28 cellular contexts compared by ENCODE assay signal in genomic region chr7:123237-123636, GRCh38.
"Had no signal": no experiment of that assay in that cellular context is flagged by ENCODE, and none has a peak within 500 bp of the region (broad histone marks: within the 10 kb centered on the region; RNA-seq: fewer than 3 reads in every experiment).

No MANE protein-coding gene starts in this region.

- H3K9me3 Mint-ChIP-seq: activated CD4-positive, alpha-beta memory T cell treated with anti-CD3 and anti-CD28 coated beads for 36 hours; activated CD4-positive, alpha-beta T cell treated with anti-CD3 and anti-CD28 coated beads, Interleukin-2, amount 10 ng/mL, durations not matched to agents 24 days and 14 days; activated naive CD4-positive, alpha-beta T cell treated with anti-CD3 and anti-CD28 coated beads, Interleukin-2, amount 50 U/mL, for 24 hours; activated naive CD8-positive, alpha-beta T cell treated with anti-CD3 and anti-CD28 coated beads, Interleukin-2, amount 50 U/mL, for 24 hours; activated T-cell treated with anti-CD3 and anti-CD28 coated beads, Interleukin-2, amount 50 U/mL, for 4 hours; activated T-helper 17 cell treated with anti-CD3 and anti-CD28 coated beads, Interleukin-2, amount 50 U/mL, for 72 hours; mesothelial cell of epicardium; naive thymus-derived CD4-positive, alpha-beta T cell; neural crest cell; T-helper 1 cell treated with Interleukin-12 subunit alpha and Interleukin-12 subunit beta and Interleukin-4 antibody, amounts not matched to agents 30 μg/mL and 1 μg/mL, for 36 hours had no signal

- H3K27ac Mint-ChIP-seq: activated CD4-positive, alpha-beta memory T cell treated with anti-CD3 and anti-CD28 coated beads for 36 hours; activated CD4-positive, alpha-beta T cell treated with anti-CD3 and anti-CD28 coated beads, Interleukin-2, amount 10 ng/mL, durations not matched to agents 24 days and 14 days; activated naive CD4-positive, alpha-beta T cell treated with anti-CD3 and anti-CD28 coated beads, Interleukin-2, amount 50 U/mL, for 24 hours; activated naive CD8-positive, alpha-beta T cell treated with anti-CD3 and anti-CD28 coated beads, Interleukin-2, amount 50 U/mL, for 24 hours; activated T-helper 17 cell treated with anti-CD3 and anti-CD28 coated beads, Interleukin-2, amount 50 U/mL, for 72 hours; mesothelial cell of epicardium; naive thymus-derived CD4-positive, alpha-beta T cell; T-helper 1 cell treated with Interleukin-12 subunit alpha and Interleukin-12 subunit beta and Interleukin-4 antibody, amounts not matched to agents 30 μg/mL and 1 μg/mL, for 36 hours had no signal

- ATAC-seq: activated naive CD8-positive, alpha-beta T cell treated with anti-CD3 and anti-CD28 coated beads, Interleukin-2, amount 50 U/mL, for 24 hours; activated T-cell treated with anti-CD3 and anti-CD28 coated beads, Interleukin-2, amount 50 U/mL, for 4 hours; activated T-helper 17 cell treated with anti-CD3 and anti-CD28 coated beads, Interleukin-2, amount 50 U/mL, for 72 hours; naive thymus-derived CD4-positive, alpha-beta T cell; psoas muscle had no signal

- H3K4me1 ChIP-seq: parathyroid adenoma had no signal

- H3K9me3 ChIP-seq: left ventricle myocardium inferior, psoas muscle, tibial nerve had no signal

- H3K36me3 Mint-ChIP-seq: activated CD4-positive, alpha-beta memory T cell treated with anti-CD3 and anti-CD28 coated beads for 36 hours; activated naive CD4-positive, alpha-beta T cell treated with anti-CD3 and anti-CD28 coated beads, Interleukin-2, amount 50 U/mL, for 24 hours; mesothelial cell of epicardium; naive thymus-derived CD4-positive, alpha-beta T cell had no signal

- H3K9ac ChIP-seq: parathyroid adenoma had no signal

- H3K4me3 ChIP-seq: left ventricle myocardium inferior, psoas muscle, tibial nerve had no signal

- H3K4me1 Mint-ChIP-seq: activated CD4-positive, alpha-beta T cell treated with anti-CD3 and anti-CD28 coated beads, Interleukin-2, amount 10 ng/mL, durations not matched to agents 24 days and 14 days; activated naive CD4-positive, alpha-beta T cell treated with anti-CD3 and anti-CD28 coated beads, Interleukin-2, amount 50 U/mL, for 24 hours; activated naive CD8-positive, alpha-beta T cell treated with anti-CD3 and anti-CD28 coated beads, Interleukin-2, amount 50 U/mL, for 24 hours; activated T-helper 17 cell treated with anti-CD3 and anti-CD28 coated beads, Interleukin-2, amount 50 U/mL, for 72 hours had no signal

- FAIRE-seq: frontal cortex, TTC549 had no signal

- H3K27ac ChIP-seq: left ventricle myocardium inferior, parathyroid adenoma, psoas muscle, tibial nerve, VCaP had no signal

- DNase-seq: activated CD4-positive, alpha-beta memory T cell treated with anti-CD3 and anti-CD28 coated beads for 36 hours; activated CD4-positive, alpha-beta T cell treated with anti-CD3 and anti-CD28 coated beads, Interleukin-2, amount 10 ng/mL, durations not matched to agents 24 days and 14 days; activated CD4-positive, CD25-positive, alpha-beta regulatory T cell treated with anti-CD3 and anti-CD28 coated beads, Interleukin-2, amount 50 U/mL, for 72 hours; activated gamma-delta T cell treated with Interleukin-2 at 50 U/mL for 16 hours; activated naive CD8-positive, alpha-beta T cell treated with anti-CD3 and anti-CD28 coated beads, Interleukin-2, amount 50 U/mL, for 24 hours; activated T-cell treated with anti-CD3 and anti-CD28 coated beads, Interleukin-2, amount 50 U/mL, for 4 hours; amygdala; central memory CD4-positive, alpha-beta T cell; islet precursor cell; left ventricle myocardium inferior; mammary epithelial cell; naive thymus-derived CD4-positive, alpha-beta T cell; occipital lobe; psoas muscle; stimulated activated CD4-positive, alpha-beta T cell treated with anti-CD3 and anti-CD28 coated beads, Interleukin-15, amount 100 ng/mL, for 24 hours; stimulated activated CD4-positive, alpha-beta T cell treated with anti-CD3 and anti-CD28 coated beads, Interleukin-2, amount 100 ng/mL, for 24 hours; stimulated activated naive CD4-positive, alpha-beta T cell; T-helper 9 cell had no signal

- H3K27me3 ChIP-seq: tibial nerve had no signal

- H3K4me3 Mint-ChIP-seq: activated CD4-positive, alpha-beta memory T cell treated with anti-CD3 and anti-CD28 coated beads for 36 hours; activated CD4-positive, alpha-beta T cell treated with anti-CD3 and anti-CD28 coated beads, Interleukin-2, amount 10 ng/mL, durations not matched to agents 24 days and 14 days; activated naive CD4-positive, alpha-beta T cell treated with anti-CD3 and anti-CD28 coated beads, Interleukin-2, amount 50 U/mL, for 24 hours; activated naive CD8-positive, alpha-beta T cell treated with anti-CD3 and anti-CD28 coated beads, Interleukin-2, amount 50 U/mL, for 24 hours; activated T-cell treated with anti-CD3 and anti-CD28 coated beads, Interleukin-2, amount 50 U/mL, for 4 hours; activated T-helper 17 cell treated with anti-CD3 and anti-CD28 coated beads, Interleukin-2, amount 50 U/mL, for 72 hours; mesothelial cell of epicardium; naive thymus-derived CD4-positive, alpha-beta T cell; neural crest cell; T-helper 1 cell treated with Interleukin-12 subunit alpha and Interleukin-12 subunit beta and Interleukin-4 antibody, amounts not matched to agents 30 μg/mL and 1 μg/mL, for 36 hours had no signal

- H3K36me3 ChIP-seq: left ventricle myocardium inferior, tibial nerve had no signal

- H3K27me3 Mint-ChIP-seq: activated CD4-positive, alpha-beta T cell treated with anti-CD3 and anti-CD28 coated beads, Interleukin-2, amount 10 ng/mL, durations not matched to agents 24 days and 14 days had no signal
